ENCODE assay signal across 15 cellular contexts in the genomic region with DNA sequence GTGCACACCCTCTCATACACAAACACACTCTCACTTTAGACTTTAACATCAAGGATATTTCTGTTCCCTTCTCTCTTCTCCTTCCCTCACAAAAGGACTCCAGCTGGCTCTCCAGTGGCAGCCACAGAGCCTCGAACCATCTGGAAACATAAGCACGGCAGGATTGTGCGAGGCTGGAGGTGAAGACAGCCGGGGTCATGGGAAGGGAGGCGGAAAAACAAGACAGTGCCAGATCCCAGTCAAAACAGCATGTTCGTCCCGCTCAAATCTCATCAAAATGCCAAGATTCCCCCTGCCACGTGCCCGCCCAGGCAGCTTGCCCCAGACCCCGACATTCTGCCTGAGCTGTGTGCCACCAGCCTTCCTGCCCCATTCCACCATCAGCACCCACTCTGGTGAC.
DNase-seq lines count a peak whose midpoint lies in the region; ATAC-seq and TF ChIP-seq lines count a peak whose summit lies in the region.
"Had no signal": no experiment of that assay in that cellular context is flagged by ENCODE, and none has a peak within 500 bp of the region (broad histone marks: within the 10 kb centered on the region; RNA-seq: fewer than 3 reads in every experiment).

No MANE protein-coding gene starts in this region.

- DNase-seq in NCI-H82 (lab: John Stamatoyannopoulos, UW) (peak; percentile 11), NCI-H82 treated with DMSO at 0.1 percent for 48 hours (lab: John Stamatoyannopoulos, UW; ENCODE audit: unreplicated experiment) (no peak), DMS 273 treated with DMSO at 0.1 percent for 48 hours (lab: John Stamatoyannopoulos, UW) (peak; percentile 19), neural crest cell (ENCODE audit: low read depth, low spot score) (no peak), activated gamma-delta T cell treated with Interleukin-2 at 50 U/mL for 16 hours (no peak)
- DNase-seq in central memory CD8-positive, alpha-beta T cell (ENCODE audit: low spot score in 2 of 2): no peak
- no peak for DNase-seq in stimulated activated naive B cell treated with anti-CD40 and anti-IgM and Interleukin-4, amounts not matched to agents 10 μg/mL and 1 μg/mL and 100 μg/mL, for 72 hours
- DNase-seq: activated CD4-positive, alpha-beta T cell treated with anti-CD3 and anti-CD28 coated beads for 4 hours; activated T-cell treated with anti-CD3 and anti-CD28 coated beads, Interleukin-2, amount 50 U/mL, for 48 hours; CD4-positive, alpha-beta T cell; EL; IMR-90; naive thymus-derived CD4-positive, alpha-beta T cell; stomach had no signal

- H3K27ac Mint-ChIP-seq in central memory CD8-positive, alpha-beta T cell (ENCODE audit: low read depth): peak overlapping the region; percentile 58
- peak overlapping the region; percentile 24 for H3K27ac Mint-ChIP-seq in neural crest cell (ENCODE audit: unreplicated experiment)
- H3K27ac Mint-ChIP-seq in stimulated activated naive B cell treated with anti-CD40 and anti-IgM and Interleukin-4, amounts not matched to agents 10 μg/mL and 1 μg/mL and 100 μg/mL, for 72 hours: no peak overlapping the region
- H3K27ac Mint-ChIP-seq: CD4-positive, alpha-beta T cell had no signal

- H3K9me3 Mint-ChIP-seq in central memory CD8-positive, alpha-beta T cell: no peaks in the 10 kb centered on the region
- no peaks in the 10 kb centered on the region for H3K9me3 Mint-ChIP-seq in neural crest cell
- no peaks in the 10 kb centered on the region for H3K9me3 Mint-ChIP-seq in stimulated activated naive B cell treated with anti-CD40 and anti-IgM and Interleukin-4, amounts not matched to agents 10 μg/mL and 1 μg/mL and 100 μg/mL, for 72 hours
- H3K9me3 Mint-ChIP-seq: CD4-positive, alpha-beta T cell had no signal

- no peak for TF ChIP-seq CTCF in neural crest cell (conservative IDR thresholded peaks at IDR 0.05)

- H3K36me3 Mint-ChIP-seq in central memory CD8-positive, alpha-beta T cell (ENCODE audit: insufficient read depth): peaks cover 2% of the 10 kb centered on the region
- H3K36me3 Mint-ChIP-seq in neural crest cell (ENCODE audit: low read depth): no peaks in the 10 kb centered on the region
- H3K36me3 Mint-ChIP-seq in stimulated activated naive B cell treated with anti-CD40 and anti-IgM and Interleukin-4, amounts not matched to agents 10 μg/mL and 1 μg/mL and 100 μg/mL, for 72 hours: no peaks in the 10 kb centered on the region
- H3K36me3 Mint-ChIP-seq: naive thymus-derived CD4-positive, alpha-beta T cell had no signal

- no peak for ATAC-seq in central memory CD8-positive, alpha-beta T cell (replicated peaks; ENCODE audit: extremely low read depth, poor library complexity, severe bottlenecking)
- no peak for ATAC-seq in GM21360 (IDR thresholded peaks at IDR 0.05; ENCODE audit: unreplicated experiment)
- no peak for ATAC-seq in stimulated activated naive B cell treated with anti-CD40 and anti-IgM and Interleukin-4, amounts not matched to agents 10 μg/mL and 1 μg/mL and 100 μg/mL, for 72 hours (replicated peaks)
- ATAC-seq: naive thymus-derived CD4-positive, alpha-beta T cell had no signal

- H3K4me3 Mint-ChIP-seq in central memory CD8-positive, alpha-beta T cell: no peak overlapping the region
- no peak overlapping the region for H3K4me3 Mint-ChIP-seq in neural crest cell
- H3K4me3 Mint-ChIP-seq in stimulated activated naive B cell treated with anti-CD40 and anti-IgM and Interleukin-4, amounts not matched to agents 10 μg/mL and 1 μg/mL and 100 μg/mL, for 72 hours: no peak overlapping the region
- H3K4me3 Mint-ChIP-seq: CD4-positive, alpha-beta T cell had no signal

- peaks cover 18% of the 10 kb centered on the region for H3K4me1 Mint-ChIP-seq in central memory CD8-positive, alpha-beta T cell
- H3K4me1 Mint-ChIP-seq in neural crest cell: peaks cover 4% of the 10 kb centered on the region
- H3K4me1 Mint-ChIP-seq in stimulated activated naive B cell treated with anti-CD40 and anti-IgM and Interleukin-4, amounts not matched to agents 10 μg/mL and 1 μg/mL and 100 μg/mL, for 72 hours: no peaks in the 10 kb centered on the region

- H3K27me3 Mint-ChIP-seq in central memory CD8-positive, alpha-beta T cell: peaks cover 10% of the 10 kb centered on the region
- peaks cover 6% of the 10 kb centered on the region for H3K27me3 Mint-ChIP-seq in neural crest cell (ENCODE audit: low read depth)
- peaks cover 9 to 11% of the 10 kb centered on the region in 2 donors for H3K27me3 Mint-ChIP-seq in stimulated activated naive B cell treated with anti-CD40 and anti-IgM and Interleukin-4, amounts not matched to agents 10 μg/mL and 1 μg/mL and 100 μg/mL, for 72 hours

Comparison
In these comparisons a context has a peak if more than half of its experiments do, and no peak if none do; other contexts are left out.
1. DNase-seq: peak in NCI-H82 (single experiment) and DMS 273 treated with DMSO at 0.1 percent for 48 hours (single experiment); none in NCI-H82 treated with DMSO at 0.1 percent for 48 hours (single experiment), central memory CD8-positive, alpha-beta T cell (0 of 2), neural crest cell (single experiment), activated gamma-delta T cell treated with Interleukin-2 at 50 U/mL for 16 hours (single experiment) and stimulated activated naive B cell treated with anti-CD40 and anti-IgM and Interleukin-4, amounts not matched to agents 10 μg/mL and 1 μg/mL and 100 μg/mL, for 72 hours (single experiment).